8 cellular contexts compared by ENCODE assay signal in genomic region chr9:125759812-125760134, GRCh38. TPM values are rescaled to one million over a fixed set of nuclear protein-coding genes. Genes with fewer than 3 reads are reported as not detected.
A peak's percentile ranks its signal among the peaks of the same experiment; 100 is the strongest.
DNase-seq lines count a peak whose midpoint lies in the region; ATAC-seq and TF ChIP-seq lines count a peak whose summit lies in the region.

No MANE protein-coding gene starts in this region.

- TF ChIP-seq CTCF in WTC11 (IDR thresholded peaks at IDR 0.05), result no peak
- TF ChIP-seq CTCF in tibial nerve (IDR thresholded peaks at IDR 0.05), result no peak

- H3K4me1 Mint-ChIP-seq in activated naive CD4-positive, alpha-beta T cell treated with anti-CD3 and anti-CD28 coated beads for 36 hours (ENCODE audit: low read depth), result peaks cover 17% of the 10 kb centered on the region
- peaks cover 93% of the 10 kb centered on the region for H3K4me1 Mint-ChIP-seq in WTC11

- intact Hi-C loops in activated naive CD4-positive, alpha-beta T cell treated with anti-CD3 and anti-CD28 coated beads for 36 hours (cut with micrococcal nuclease), result no loop called here

- peaks cover 88% of the 10 kb centered on the region for H3K4me1 ChIP-seq in iPS-20b (ENCODE audit: insufficient read depth, low read length)
- peaks cover 0 to 72% (median 18%) of the 10 kb centered on the region in 4 donors for H3K4me1 ChIP-seq in tibial nerve

- H3K27me3 ChIP-seq in iPS-20b (ENCODE audit: insufficient read depth, low read length), result no peaks in the 10 kb centered on the region
- no peaks in the 10 kb centered on the region for H3K27me3 ChIP-seq in tibial nerve

- CTCF ChIA-PET in activated naive CD4-positive, alpha-beta T cell treated with anti-CD3 and anti-CD28 coated beads for 36 hours (lab: Charles Lee), result interaction anchor here (0.7 to 1.3 kb wide), 2 partner anchors 10 to 85 kb away, joined by 3 read pairs; no protein-coding TSS in a partner anchor
- CTCF ChIA-PET in WTC11 (lab: Charles Lee), result interaction anchor here (1.3 kb wide), 2 partner anchors 201 to 352 kb away, joined by 5 to 6 read pairs; no protein-coding TSS in a partner anchor

- WGBS in tibial nerve, 2 donors, result 31 to 40% methylated on average over 7 of the region's 7 CpGs

- no peak for DNase-seq in activated naive CD4-positive, alpha-beta T cell treated with anti-CD3 and anti-CD28 coated beads for 36 hours
- DNase-seq in activated naive CD4-positive, alpha-beta T cell treated with Interleukin-2 at 50 U/mL for 16 hours, result no peak
- no peak for DNase-seq in WTC11 (ENCODE audit: low spot score)
- no peak for DNase-seq in tibial nerve (ENCODE audit: low spot score in 2 of 2)
- no peak for DNase-seq in NCI-H2196 (lab: John Stamatoyannopoulos, UW; ENCODE audit: unreplicated experiment)
- DNase-seq in GOT3 (lab: John Stamatoyannopoulos, UW), result no peak

- peak overlapping the region; percentile 1; the same call in 1 of the 2 replicates for H3K9ac ChIP-seq in iPS-20b (ENCODE audit: low read depth, low read length)

- no peaks in the 10 kb centered on the region for H3K27me3 Mint-ChIP-seq in activated naive CD4-positive, alpha-beta T cell treated with anti-CD3 and anti-CD28 coated beads for 36 hours (ENCODE audit: low read depth)
- H3K27me3 Mint-ChIP-seq in WTC11 (ENCODE audit: low read depth), result no peaks in the 10 kb centered on the region

- H3K27ac Mint-ChIP-seq in activated naive CD4-positive, alpha-beta T cell treated with anti-CD3 and anti-CD28 coated beads for 36 hours, result no peak overlapping the region
- H3K27ac Mint-ChIP-seq in WTC11, result peak overlapping the region; percentile 99

- TF ChIP-seq POLR2A in tibial nerve (IDR thresholded peaks at IDR 0.05), result no peak

- H3K27ac ChIP-seq in iPS-20b (ENCODE audit: low read length) (no peak overlapping the region), tibial nerve (peak overlapping the region in 2 of 4 donors; percentile 12 to 16)

- H3K9me3 ChIP-seq in iPS-20b (ENCODE audit: insufficient read depth, low read depth, low read length), result no peaks in the 10 kb centered on the region
- no peaks in the 10 kb centered on the region for H3K9me3 ChIP-seq in tibial nerve

- H3K36me3 ChIP-seq in iPS-20b (ENCODE audit: insufficient read depth, low read depth, low read length) (no peaks in the 10 kb centered on the region), tibial nerve (no peaks in the 10 kb centered on the region)

- H3K4me3 ChIP-seq in iPS-20b (ENCODE audit: low read length) (peak overlapping the region; percentile 32; the same call in 1 of the 2 replicates), tibial nerve (peak overlapping the region; percentile 9 to 37 (median 22))

- peak overlapping the region; percentile 48 for H3K4me3 Mint-ChIP-seq in activated naive CD4-positive, alpha-beta T cell treated with anti-CD3 and anti-CD28 coated beads for 36 hours
- H3K4me3 Mint-ChIP-seq in WTC11, result peak overlapping the region; percentile 61

- no peaks in the 10 kb centered on the region for H3K9me3 Mint-ChIP-seq in activated naive CD4-positive, alpha-beta T cell treated with anti-CD3 and anti-CD28 coated beads for 36 hours
- no peaks in the 10 kb centered on the region for H3K9me3 Mint-ChIP-seq in WTC11

- no peaks in the 10 kb centered on the region for H3K36me3 Mint-ChIP-seq in activated naive CD4-positive, alpha-beta T cell treated with anti-CD3 and anti-CD28 coated beads for 36 hours (ENCODE audit: low read depth)
- H3K36me3 Mint-ChIP-seq in WTC11, result no peaks in the 10 kb centered on the region

- no peak for TF ChIP-seq EP300 in tibial nerve (IDR thresholded peaks at IDR 0.05)

- POLR2A ChIA-PET in WTC11 (lab: Charles Lee), result no interaction called here

- ATAC-seq in WTC11 (peak; percentile 69), GM19467 (IDR thresholded peaks at IDR 0.05; ENCODE audit: unreplicated experiment) (no peak)

TF ChIP-seq in WTC11, 78 proteins besides CTCF, POLR2A, EP300 and RAD21:
- TF ChIP-seq ZNF138 (CRISPR knock-in tag; conservative IDR thresholded peaks at IDR 0.05) (no peak), ATF1 (CRISPR knock-in tag; IDR thresholded peaks at IDR 0.05) (no peak), AR (CRISPR knock-in tag; IDR thresholded peaks at IDR 0.05) (no peak), IRF2 (CRISPR knock-in tag; IDR thresholded peaks at IDR 0.05; ENCODE audit: borderline replicate concordance, low read depth) (no peak), KAT7 (CRISPR knock-in tag; IDR thresholded peaks at IDR 0.05; ENCODE audit: borderline replicate concordance) (no peak), E2F1 (CRISPR knock-in tag; IDR thresholded peaks at IDR 0.05) (no peak), HMGA2 (CRISPR knock-in tag; IDR thresholded peaks at IDR 0.05) (no peak), NR3C1 (CRISPR knock-in tag; conservative IDR thresholded peaks at IDR 0.05; ENCODE audit: low read depth) (no peak), TEAD4 (CRISPR knock-in tag; IDR thresholded peaks at IDR 0.05) (no peak)

RNA-seq across cellular contexts. Expression of gene PBX3, which starts 12.6 kb away (rescaled TPM):
- total RNA-seq in activated naive CD4-positive, alpha-beta T cell treated with anti-CD3 and anti-CD28 coated beads for 36 hours, result 10 to 100 TPM in 1 of 2 experiments, 1 to 10 TPM in 1; 9.4 to 14.3 TPM
- total RNA-seq in WTC11 (2021), result 48.5 to 58.3 TPM (median 53.3 TPM) in 3 replicates
- 10 to 100 TPM; 18.0 to 33.5 (median 24.2) TPM for total RNA-seq in tibial nerve

RNA-seq across cellular contexts. Expression of gene MAPKAP1, which starts 52.8 kb away (rescaled TPM):
- 10 to 100 TPM; 54.8 to 57.4 TPM for total RNA-seq in activated naive CD4-positive, alpha-beta T cell treated with anti-CD3 and anti-CD28 coated beads for 36 hours
- total RNA-seq in WTC11 (2021), result 102 to 115 TPM (median 111 TPM) in 3 replicates
- total RNA-seq in tibial nerve, result 100 to 1,000 TPM in 1 of 4 donors, 10 to 100 TPM in 3; 61.4 to 111 (median 92.7) TPM
